ENCODE assay signal across 9 cellular contexts in genomic region chr15:84983299-84983698, GRCh38. TPM values are rescaled to one million over a fixed set of nuclear protein-coding genes. Genes with fewer than 3 reads are reported as not detected.
DNase-seq lines count a peak whose midpoint lies in the region; ATAC-seq and TF ChIP-seq lines count a peak whose summit lies in the region.
"Had no signal": no experiment of that assay in that cellular context is flagged by ENCODE, and none has a peak within 500 bp of the region (broad histone marks: within the 10 kb centered on the region; RNA-seq: fewer than 3 reads in every experiment).

No MANE protein-coding gene starts in this region.

- no peaks in the 10 kb centered on the region; the same call in 1 of the 2 replicates for H3K9me3 ChIP-seq in AG04450 (ENCODE audit: control insufficient read depth, insufficient read depth, low read length)
- no peaks in the 10 kb centered on the region for H3K9me3 ChIP-seq in HUES6 (ENCODE audit: control insufficient read depth, insufficient read depth, low read depth, low read length)
- no peaks in the 10 kb centered on the region for H3K9me3 ChIP-seq in naive thymus-derived CD4-positive, alpha-beta T cell (ENCODE audit: control insufficient read depth in 2 of 3, low read length in 3 of 3)
- H3K9me3 ChIP-seq in SJCRH30 (replicated peaks): no peaks in the 10 kb centered on the region

- H3K36me3 Mint-ChIP-seq in chondrocyte (ENCODE audit: low read depth): peaks cover 2% of the 10 kb centered on the region
- no peaks in the 10 kb centered on the region for H3K36me3 Mint-ChIP-seq in naive thymus-derived CD4-positive, alpha-beta T cell

- H3K4me3 ChIP-seq in AG04450 (ENCODE audit: low read depth, low read length) (peak overlapping the region; percentile 71), HUES6 (ENCODE audit: low read depth, low read length) (peak overlapping the region; percentile 76), SJCRH30 (no peak overlapping the region)
- H3K4me3 ChIP-seq in naive thymus-derived CD4-positive, alpha-beta T cell (ENCODE audit: low read length): peak overlapping the region; percentile 98

- DNase-seq in AG04450 (ENCODE audit: low read depth, low spot score) (no peak), chondrocyte (ENCODE audit: low spot score) (no peak), NCI-H1048 (lab: John Stamatoyannopoulos, UW) (no peak), GM13976 (ENCODE audit: low spot score) (no peak), SJCRH30 (no peak)
- no peak for DNase-seq in naive thymus-derived CD4-positive, alpha-beta T cell
- DNase-seq: GDM1 had no signal

- H3K27me3 ChIP-seq in AG04450 (ENCODE audit: control insufficient read depth, insufficient read depth, low read length) (no peaks in the 10 kb centered on the region), HUES6 (ENCODE audit: control insufficient read depth, insufficient read depth, low read length) (peaks cover 45% of the 10 kb centered on the region), SJCRH30 (no peaks in the 10 kb centered on the region)
- H3K27me3 ChIP-seq in naive thymus-derived CD4-positive, alpha-beta T cell (ENCODE audit: control insufficient read depth in 2 of 2, insufficient read depth in 2 of 2, low read length in 2 of 2): no peaks in the 10 kb centered on the region

- H3K36me3 ChIP-seq in HUES6 (ENCODE audit: control insufficient read depth, insufficient read depth, low read length) (no peaks in the 10 kb centered on the region), SJCRH30 (no peaks in the 10 kb centered on the region)
- peaks cover 0 to 10% (median 0%) of the 10 kb centered on the region in 3 experiments for H3K36me3 ChIP-seq in naive thymus-derived CD4-positive, alpha-beta T cell (ENCODE audit: control insufficient read depth in 2 of 3, insufficient read depth in 3 of 3, low read length in 3 of 3)

- H3K9me3 Mint-ChIP-seq in chondrocyte (ENCODE audit: low read depth): no peaks in the 10 kb centered on the region
- H3K9me3 Mint-ChIP-seq in naive thymus-derived CD4-positive, alpha-beta T cell: no peaks in the 10 kb centered on the region

- H3K27ac ChIP-seq in AG04450 (ENCODE audit: low read depth, low read length) (no peak overlapping the region), HUES6 (ENCODE audit: low read depth, low read length) (no peak overlapping the region), SJCRH30 (no peak overlapping the region)
- H3K27ac ChIP-seq in naive thymus-derived CD4-positive, alpha-beta T cell (ENCODE audit: low read depth, low read length): peak overlapping the region; percentile 89

- CTCF ChIA-PET in AG04450 (lab: Charles Lee): no interaction called here
- CTCF ChIA-PET in naive thymus-derived CD4-positive, alpha-beta T cell (lab: Charles Lee): interaction anchor here (0.6 to 2.0 kb wide), 3 partner anchors 49 to 61 kb away, joined by 3 to 6 read pairs (median 4); no protein-coding TSS in a partner anchor

- H3K27me3 Mint-ChIP-seq in chondrocyte (ENCODE audit: low read depth): no peaks in the 10 kb centered on the region
- peaks cover 0 to 23% (median 0%) of the 10 kb centered on the region in 5 donors for H3K27me3 Mint-ChIP-seq in naive thymus-derived CD4-positive, alpha-beta T cell

- no peak for TF ChIP-seq CTCF in AG04450 (IDR thresholded peaks at IDR 0.05; ENCODE audit: low read depth, low read length)
- no peak for TF ChIP-seq CTCF in chondrocyte (IDR thresholded peaks at IDR 0.05)
- TF ChIP-seq CTCF in GM13976 (IDR thresholded peaks at IDR 0.05; ENCODE audit: borderline replicate concordance, control extremely low read depth, extremely low read depth, insufficient read depth, missing control alignments): no peak

- ATAC-seq in naive thymus-derived CD4-positive, alpha-beta T cell: no peak
- no peak for ATAC-seq in GM18909 (IDR thresholded peaks at IDR 0.05; ENCODE audit: poor library complexity, unreplicated experiment)

- peak overlapping the region; percentile 92 for H3K4me3 Mint-ChIP-seq in chondrocyte (ENCODE audit: unreplicated experiment)
- H3K4me3 Mint-ChIP-seq in naive thymus-derived CD4-positive, alpha-beta T cell: peak overlapping the region; percentile 85 to 97 (median 94)

- no peak overlapping the region for H3K9ac ChIP-seq in HUES6 (ENCODE audit: low read length)

- peaks cover 28% of the 10 kb centered on the region for H3K4me1 Mint-ChIP-seq in chondrocyte (ENCODE audit: low read depth)
- H3K4me1 Mint-ChIP-seq in naive thymus-derived CD4-positive, alpha-beta T cell: peaks cover 32 to 70% (median 59%) of the 10 kb centered on the region in 7 donors

- H3K27ac Mint-ChIP-seq in chondrocyte (ENCODE audit: unreplicated experiment): no peak overlapping the region
- H3K27ac Mint-ChIP-seq in naive thymus-derived CD4-positive, alpha-beta T cell: peak overlapping the region in 8 of 9 donors; percentile 61 to 96 (median 94)

- in situ Hi-C loops in GM13976 (cut with MboI; ENCODE audit: low sequenced_read_pairs, unreplicated experiment): no loop called here

- intact Hi-C loops in naive thymus-derived CD4-positive, alpha-beta T cell (cut with micrococcal nuclease): loop anchor here (1.0 to 5.0 kb wide), 5 partner anchors 8 to 396 kb away; no protein-coding TSS in a partner anchor

- H3K4me1 ChIP-seq in HUES6 (ENCODE audit: control insufficient read depth, insufficient read depth, low read length) (peaks cover 13% of the 10 kb centered on the region; the same call in 1 of the 2 replicates), SJCRH30 (peaks cover 3% of the 10 kb centered on the region; the same call in 1 of the 2 replicates)
- H3K4me1 ChIP-seq in naive thymus-derived CD4-positive, alpha-beta T cell (ENCODE audit: control insufficient read depth in 2 of 2, insufficient read depth in 2 of 2, low read length in 2 of 2): peaks cover 18 to 31% of the 10 kb centered on the region in 2 donors

- POLR2A ChIA-PET in AG04450 (lab: Yijun Ruan, JAX): interaction anchor here (1.0 kb wide), 1 partner anchor 38 kb away, joined by 3 read pairs; no protein-coding TSS in a partner anchor
- POLR2A ChIA-PET in naive thymus-derived CD4-positive, alpha-beta T cell (lab: Charles Lee): interaction anchor here (0.6 to 2.3 kb wide), 4 partner anchors 9 to 397 kb away, joined by 3 to 11 read pairs (median 4); no protein-coding TSS in a partner anchor

RNA-seq across cellular contexts. Expression of gene PDE8A, which starts 1.6 kb away (rescaled TPM):
- polyA plus RNA-seq in AG04450 (2011; rRNA removed): 35.8 and 48.4 TPM in 2 replicates
- 32.8 and 46.0 TPM in 2 replicates for polyA minus RNA-seq in AG04450 (2011; rRNA and poly(A)+ RNA removed)
- 21.1 to 23.8 TPM (median 22.7 TPM) in 3 replicates for total RNA-seq in chondrocyte
- total RNA-seq in naive thymus-derived CD4-positive, alpha-beta T cell: 10 to 100 TPM; 17.4 to 43.3 (median 33.8) TPM
- 1 to 10 TPM; 1.7 to 4.3 TPM for polyA plus RNA-seq in naive thymus-derived CD4-positive, alpha-beta T cell
- total RNA-seq in SJCRH30 (2014; rRNA removed; shearing (Covaris generic)): 17.6 and 19.6 TPM in 2 replicates
